8 cellular contexts compared by ENCODE assay signal in genomic region chr18:4106407-4107033, GRCh38.
DNase-seq lines count a peak whose midpoint lies in the region; ATAC-seq, FAIRE-seq and TF ChIP-seq lines count a peak whose summit lies in the region.

No MANE protein-coding gene starts in this region.

- H3K79me2 ChIP-seq in hepatocyte: no peaks in the 10 kb centered on the region

- peak overlapping the region; percentile 40 for H3K4me2 ChIP-seq in hepatocyte

- no peaks in the 10 kb centered on the region for H3K36me3 ChIP-seq in hepatocyte (replicated peaks; ENCODE audit: insufficient read depth, low read depth)
- H3K36me3 ChIP-seq in skeletal muscle tissue (ENCODE audit: control insufficient read depth in 3 of 3, insufficient read depth in 3 of 3, low read length in 3 of 3): no peaks in the 10 kb centered on the region

- no peak overlapping the region for H3K9ac ChIP-seq in skeletal muscle tissue (ENCODE audit: low read depth in 1 of 3, low read length in 3 of 3)

- no peaks in the 10 kb centered on the region for H3K9me3 ChIP-seq in hepatocyte (ENCODE audit: low read depth)
- H3K9me3 ChIP-seq in skeletal muscle tissue (ENCODE audit: control insufficient read depth in 3 of 3, low read length in 3 of 3): no peaks in the 10 kb centered on the region

- peak overlapping the region; percentile 32 for H2AFZ ChIP-seq in hepatocyte

- H3K4me3 ChIP-seq in hepatocyte (no peak overlapping the region), skeletal muscle tissue (ENCODE audit: low read length in 3 of 3) (peak overlapping the region in 2 of 3 donors; percentile 17 to 53)

- TF ChIP-seq CTCF in hepatocyte (IDR thresholded peaks at IDR 0.05; ENCODE audit: poor library complexity): peak; percentile 94

- no peaks in the 10 kb centered on the region for H3K4me1 ChIP-seq in hepatocyte (ENCODE audit: insufficient read depth)
- no peaks in the 10 kb centered on the region for H3K4me1 ChIP-seq in skeletal muscle tissue (ENCODE audit: control insufficient read depth in 3 of 3, insufficient read depth in 3 of 3, low read length in 3 of 3)

- H3K27ac ChIP-seq in hepatocyte (no peak overlapping the region), skeletal muscle tissue (ENCODE audit: low read depth, low read length) (no peak overlapping the region)

- peak; percentile 63 for ATAC-seq in GM18870 (IDR thresholded peaks at IDR 0.05; ENCODE audit: unreplicated experiment)
- ATAC-seq in SK-N-SH treated with all-trans-retinoic acid at 6 μM for 48 hours: peak; percentile 95
- no peak for ATAC-seq in HG03039 (IDR thresholded peaks at IDR 0.05; ENCODE audit: unreplicated experiment)

- DNase-seq in CD1c-positive myeloid dendritic cell (ENCODE audit: extremely low spot score): peak; percentile 52
- DNase-seq in HTR-8/SVneo (ENCODE audit: insufficient read length, low spot score): peak; percentile 14
- peak; percentile 10 for DNase-seq in amniotic stem cell (lab: John Stamatoyannopoulos, UW)
- peak; percentile 82 for DNase-seq in hepatocyte (ENCODE audit: low spot score)

- H4K20me1 ChIP-seq in hepatocyte (ENCODE audit: insufficient read depth, poor library complexity, severe bottlenecking): no peaks in the 10 kb centered on the region

- H3K9me2 ChIP-seq in hepatocyte (replicated peaks; ENCODE audit: insufficient read depth): no peaks in the 10 kb centered on the region

- 51% methylated on average over 13 of the region's 13 CpGs for WGBS in hepatocyte (ENCODE audit: low lambda C conversion rate, missing lambda C conversion rate)

- no peaks in the 10 kb centered on the region for H3K27me3 ChIP-seq in hepatocyte
- no peaks in the 10 kb centered on the region for H3K27me3 ChIP-seq in skeletal muscle tissue (ENCODE audit: control insufficient read depth in 3 of 3, insufficient read depth in 3 of 3, low read length in 3 of 3)

- FAIRE-seq in HTR-8/SVneo (lab: Jason Lieb, UNC): no peak

TF ChIP-seq in SK-N-SH treated with all-trans-retinoic acid at 6 μM for 48 hours, 23 proteins besides CTCF, POLR2A, EP300 and RAD21:
- TF ChIP-seq ZC3H10 (CRISPR knock-in tag; IDR thresholded peaks at IDR 0.05) (no peak), PPARA (CRISPR knock-in tag; IDR thresholded peaks at IDR 0.05; ENCODE audit: borderline replicate concordance) (no peak), TOX (CRISPR knock-in tag; IDR thresholded peaks at IDR 0.05; ENCODE audit: borderline replicate concordance) (no peak), CREB5 (CRISPR knock-in tag; IDR thresholded peaks at IDR 0.05; ENCODE audit: low read depth) (no peak), ARNTL (CRISPR knock-in tag; IDR thresholded peaks at IDR 0.05; ENCODE audit: borderline replicate concordance, low read depth) (no peak), PATZ1 (CRISPR knock-in tag; IDR thresholded peaks at IDR 0.05; ENCODE audit: borderline replicate concordance) (no peak), BACH2 (CRISPR knock-in tag; IDR thresholded peaks at IDR 0.05; ENCODE audit: borderline replicate concordance) (no peak), OSR1 (CRISPR knock-in tag; IDR thresholded peaks at IDR 0.05) (no peak), TSHZ2 (CRISPR knock-in tag; IDR thresholded peaks at IDR 0.05) (no peak), RARB (CRISPR knock-in tag; IDR thresholded peaks at IDR 0.05) (no peak), CSDC2 (CRISPR knock-in tag; IDR thresholded peaks at IDR 0.05) (no peak), ZNF70 (CRISPR knock-in tag; IDR thresholded peaks at IDR 0.05) (no peak)
TF ChIP-seq in SK-N-SH treated with all-trans-retinoic acid at 6 μM for 48 hours: peak in this region for 0.

Comparison
In these comparisons a context has a peak if more than half of its experiments do, and no peak if none do; other contexts are left out.
1. DNase-seq: peak in every context shown above with its lines; median percentile 82 in hepatocyte; 52 in CD1c-positive myeloid dendritic cell; 14 in HTR-8/SVneo; 10 in amniotic stem cell.